ENCODE assay signal across 1 cellular context in the genomic region with DNA sequence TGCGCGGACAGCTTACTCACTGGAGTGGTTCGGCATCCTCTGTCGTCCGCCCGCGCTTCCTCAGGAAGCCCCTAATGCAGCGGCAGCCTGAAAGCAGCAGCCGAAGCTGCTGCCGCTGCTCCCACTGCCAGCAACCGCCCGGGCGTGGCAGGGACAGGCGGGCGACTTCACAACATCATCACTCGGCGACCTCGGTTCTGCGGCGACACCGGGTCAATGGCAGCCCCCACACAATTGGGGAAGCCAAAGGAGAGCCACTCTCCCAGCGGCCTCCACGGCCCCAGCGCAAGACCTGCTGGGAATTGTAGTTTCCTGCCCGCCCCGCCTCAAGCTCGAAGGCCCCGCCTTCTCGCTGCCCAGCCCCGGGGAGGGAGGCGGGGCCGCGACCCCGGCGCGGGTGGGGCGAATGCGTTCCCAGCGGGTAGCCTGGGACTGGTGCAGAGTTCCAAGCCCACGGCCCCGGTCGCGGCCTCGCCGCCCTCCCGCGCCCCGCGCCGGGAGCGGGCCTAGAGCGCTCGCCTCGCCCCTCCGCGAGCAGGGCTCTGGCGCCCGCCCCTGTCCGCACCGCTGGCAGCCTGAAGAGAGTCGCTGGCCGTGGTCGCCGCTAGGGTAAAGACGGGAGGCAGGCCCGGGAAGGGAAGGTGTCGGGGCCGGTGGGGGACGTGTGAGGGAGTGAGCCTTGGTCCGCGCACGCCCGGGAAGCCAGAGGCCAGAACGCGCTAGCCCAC.
TF ChIP-seq lines count a peak whose summit lies in the region.

A gene with protein sequence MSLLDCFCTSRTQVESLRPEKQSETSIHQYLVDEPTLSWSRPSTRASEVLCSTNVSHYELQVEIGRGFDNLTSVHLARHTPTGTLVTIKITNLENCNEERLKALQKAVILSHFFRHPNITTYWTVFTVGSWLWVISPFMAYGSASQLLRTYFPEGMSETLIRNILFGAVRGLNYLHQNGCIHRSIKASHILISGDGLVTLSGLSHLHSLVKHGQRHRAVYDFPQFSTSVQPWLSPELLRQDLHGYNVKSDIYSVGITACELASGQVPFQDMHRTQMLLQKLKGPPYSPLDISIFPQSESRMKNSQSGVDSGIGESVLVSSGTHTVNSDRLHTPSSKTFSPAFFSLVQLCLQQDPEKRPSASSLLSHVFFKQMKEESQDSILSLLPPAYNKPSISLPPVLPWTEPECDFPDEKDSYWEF (plus strand): TSS at position 411 of the 728 bp plus-strand sequence. CDS start 3,101 bp downstream, outside the sequence.
A gene with protein sequence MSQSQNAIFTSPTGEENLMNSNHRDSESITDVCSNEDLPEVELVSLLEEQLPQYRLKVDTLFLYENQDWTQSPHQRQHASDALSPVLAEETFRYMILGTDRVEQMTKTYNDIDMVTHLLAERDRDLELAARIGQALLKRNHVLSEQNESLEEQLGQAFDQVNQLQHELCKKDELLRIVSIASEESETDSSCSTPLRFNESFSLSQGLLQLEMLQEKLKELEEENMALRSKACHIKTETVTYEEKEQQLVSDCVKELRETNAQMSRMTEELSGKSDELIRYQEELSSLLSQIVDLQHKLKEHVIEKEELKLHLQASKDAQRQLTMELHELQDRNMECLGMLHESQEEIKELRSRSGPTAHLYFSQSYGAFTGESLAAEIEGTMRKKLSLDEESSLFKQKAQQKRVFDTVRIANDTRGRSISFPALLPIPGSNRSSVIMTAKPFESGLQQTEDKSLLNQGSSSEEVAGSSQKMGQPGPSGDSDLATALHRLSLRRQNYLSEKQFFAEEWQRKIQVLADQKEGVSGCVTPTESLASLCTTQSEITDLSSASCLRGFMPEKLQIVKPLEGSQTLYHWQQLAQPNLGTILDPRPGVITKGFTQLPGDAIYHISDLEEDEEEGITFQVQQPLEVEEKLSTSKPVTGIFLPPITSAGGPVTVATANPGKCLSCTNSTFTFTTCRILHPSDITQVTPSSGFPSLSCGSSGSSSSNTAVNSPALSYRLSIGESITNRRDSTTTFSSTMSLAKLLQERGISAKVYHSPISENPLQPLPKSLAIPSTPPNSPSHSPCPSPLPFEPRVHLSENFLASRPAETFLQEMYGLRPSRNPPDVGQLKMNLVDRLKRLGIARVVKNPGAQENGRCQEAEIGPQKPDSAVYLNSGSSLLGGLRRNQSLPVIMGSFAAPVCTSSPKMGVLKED (minus strand): TSS at position 129 of the 728 bp plus-strand sequence. CDS start 30,951 bp downstream, outside the sequence.

TF ChIP-seq in HepG2, 621 proteins besides CTCF, POLR2A, EP300 and RAD21 (continued from another document and continues in another):
- TF ChIP-seq, protein P1, sequence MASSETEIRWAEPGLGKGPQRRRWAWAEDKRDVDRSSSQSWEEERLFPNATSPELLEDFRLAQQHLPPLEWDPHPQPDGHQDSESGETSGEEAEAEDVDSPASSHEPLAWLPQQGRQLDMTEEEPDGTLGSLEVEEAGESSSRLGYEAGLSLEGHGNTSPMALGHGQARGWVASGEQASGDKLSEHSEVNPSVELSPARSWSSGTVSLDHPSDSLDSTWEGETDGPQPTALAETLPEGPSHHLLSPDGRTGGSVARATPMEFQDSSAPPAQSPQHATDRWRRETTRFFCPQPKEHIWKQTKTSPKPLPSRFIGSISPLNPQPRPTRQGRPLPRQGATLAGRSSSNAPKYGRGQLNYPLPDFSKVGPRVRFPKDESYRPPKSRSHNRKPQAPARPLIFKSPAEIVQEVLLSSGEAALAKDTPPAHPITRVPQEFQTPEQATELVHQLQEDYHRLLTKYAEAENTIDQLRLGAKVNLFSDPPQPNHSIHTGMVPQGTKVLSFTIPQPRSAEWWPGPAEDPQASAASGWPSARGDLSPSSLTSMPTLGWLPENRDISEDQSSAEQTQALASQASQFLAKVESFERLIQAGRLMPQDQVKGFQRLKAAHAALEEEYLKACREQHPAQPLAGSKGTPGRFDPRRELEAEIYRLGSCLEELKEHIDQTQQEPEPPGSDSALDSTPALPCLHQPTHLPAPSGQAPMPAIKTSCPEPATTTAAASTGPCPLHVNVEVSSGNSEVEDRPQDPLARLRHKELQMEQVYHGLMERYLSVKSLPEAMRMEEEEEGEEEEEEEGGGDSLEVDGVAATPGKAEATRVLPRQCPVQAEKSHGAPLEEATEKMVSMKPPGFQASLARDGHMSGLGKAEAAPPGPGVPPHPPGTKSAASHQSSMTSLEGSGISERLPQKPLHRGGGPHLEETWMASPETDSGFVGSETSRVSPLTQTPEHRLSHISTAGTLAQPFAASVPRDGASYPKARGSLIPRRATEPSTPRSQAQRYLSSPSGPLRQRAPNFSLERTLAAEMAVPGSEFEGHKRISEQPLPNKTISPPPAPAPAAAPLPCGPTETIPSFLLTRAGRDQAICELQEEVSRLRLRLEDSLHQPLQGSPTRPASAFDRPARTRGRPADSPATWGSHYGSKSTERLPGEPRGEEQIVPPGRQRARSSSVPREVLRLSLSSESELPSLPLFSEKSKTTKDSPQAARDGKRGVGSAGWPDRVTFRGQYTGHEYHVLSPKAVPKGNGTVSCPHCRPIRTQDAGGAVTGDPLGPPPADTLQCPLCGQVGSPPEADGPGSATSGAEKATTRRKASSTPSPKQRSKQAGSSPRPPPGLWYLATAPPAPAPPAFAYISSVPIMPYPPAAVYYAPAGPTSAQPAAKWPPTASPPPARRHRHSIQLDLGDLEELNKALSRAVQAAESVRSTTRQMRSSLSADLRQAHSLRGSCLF (CRISPR knock-in tag; IDR thresholded peaks at IDR 0.05; ENCODE audit: borderline replicate concordance), result no peak
- no peak for TF ChIP-seq ZNF382 (CRISPR knock-in tag; IDR thresholded peaks at IDR 0.05; ENCODE audit: borderline replicate concordance)
- peak; percentile 89 for TF ChIP-seq SALL2 (CRISPR knock-in tag; IDR thresholded peaks at IDR 0.05)
- TF ChIP-seq ZNF350 (CRISPR knock-in tag; IDR thresholded peaks at IDR 0.05; ENCODE audit: borderline replicate concordance, low read depth), result peak; percentile 98
- peak; percentile 76; the same call in 1 of the 2 replicates for TF ChIP-seq SETDB1 (CRISPR knock-in tag; IDR thresholded peaks at IDR 0.05; ENCODE audit: borderline replicate concordance)
- TF ChIP-seq ZNF615 (CRISPR knock-in tag; IDR thresholded peaks at IDR 0.05; ENCODE audit: borderline replicate concordance), result no peak
- peak; percentile 54; the same call in 1 of the 2 replicates for TF ChIP-seq ZNF792 (CRISPR knock-in tag; IDR thresholded peaks at IDR 0.05)
- no peak for TF ChIP-seq NCOA5 (CRISPR knock-in tag; IDR thresholded peaks at IDR 0.05)
- TF ChIP-seq, protein P2, sequence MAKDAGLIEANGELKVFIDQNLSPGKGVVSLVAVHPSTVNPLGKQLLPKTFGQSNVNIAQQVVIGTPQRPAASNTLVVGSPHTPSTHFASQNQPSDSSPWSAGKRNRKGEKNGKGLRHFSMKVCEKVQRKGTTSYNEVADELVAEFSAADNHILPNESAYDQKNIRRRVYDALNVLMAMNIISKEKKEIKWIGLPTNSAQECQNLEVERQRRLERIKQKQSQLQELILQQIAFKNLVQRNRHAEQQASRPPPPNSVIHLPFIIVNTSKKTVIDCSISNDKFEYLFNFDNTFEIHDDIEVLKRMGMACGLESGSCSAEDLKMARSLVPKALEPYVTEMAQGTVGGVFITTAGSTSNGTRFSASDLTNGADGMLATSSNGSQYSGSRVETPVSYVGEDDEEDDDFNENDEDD (CRISPR knock-in tag; IDR thresholded peaks at IDR 0.05; ENCODE audit: borderline replicate concordance), result no peak
- peak; percentile 49; the same call in 1 of the 2 replicates for TF ChIP-seq CHCHD3 (CRISPR knock-in tag; IDR thresholded peaks at IDR 0.05)
- peak; percentile 100 for TF ChIP-seq KMT2B (CRISPR knock-in tag; IDR thresholded peaks at IDR 0.05)
- TF ChIP-seq ZNF678 (CRISPR knock-in tag; IDR thresholded peaks at IDR 0.05), result peak; percentile 80; the same call in 1 of the 2 replicates
- TF ChIP-seq SATB2 (CRISPR knock-in tag; IDR thresholded peaks at IDR 0.05), result no peak
- TF ChIP-seq ZNF225 (CRISPR knock-in tag; IDR thresholded peaks at IDR 0.05), result no peak
- peak; percentile 32 for TF ChIP-seq HNRNPH1 (optimal IDR thresholded peaks at IDR 0.05; ENCODE audit: low read depth, low read length)
- peak; percentile 50 for TF ChIP-seq HNF4A (CRISPR knock-in tag; IDR thresholded peaks at IDR 0.05)
- TF ChIP-seq MED8 (CRISPR knock-in tag; IDR thresholded peaks at IDR 0.05; ENCODE audit: insufficient replicate concordance), result peak; percentile 69
- no peak for TF ChIP-seq PHF5A (CRISPR knock-in tag; IDR thresholded peaks at IDR 0.05; ENCODE audit: low read depth, unreplicated experiment)
- no peak; the same call in 1 of the 2 replicates for TF ChIP-seq ZNF547 (CRISPR knock-in tag; IDR thresholded peaks at IDR 0.05)
- TF ChIP-seq PHB2 (IDR thresholded peaks at IDR 0.05; ENCODE audit: partially characterized antibody), result no peak
- TF ChIP-seq ZNF292 (CRISPR knock-in tag; IDR thresholded peaks at IDR 0.05; ENCODE audit: borderline replicate concordance, low read depth), result peak; percentile 93; the same call in 1 of the 2 replicates
- TF ChIP-seq ZNF660 (CRISPR knock-in tag; IDR thresholded peaks at IDR 0.05; ENCODE audit: borderline replicate concordance, low read depth), result no peak
- TF ChIP-seq MED13 (CRISPR knock-in tag; IDR thresholded peaks at IDR 0.05), result 0 out of 2 replicates have a peak, but pooled peaks have one; percentile 19
- TF ChIP-seq ZNF546 (CRISPR knock-in tag; conservative IDR thresholded peaks at IDR 0.05), result peak; percentile 91
- TF ChIP-seq ZNF572 (CRISPR knock-in tag; IDR thresholded peaks at IDR 0.05), result peak; percentile 99
- TF ChIP-seq, protein P3, sequence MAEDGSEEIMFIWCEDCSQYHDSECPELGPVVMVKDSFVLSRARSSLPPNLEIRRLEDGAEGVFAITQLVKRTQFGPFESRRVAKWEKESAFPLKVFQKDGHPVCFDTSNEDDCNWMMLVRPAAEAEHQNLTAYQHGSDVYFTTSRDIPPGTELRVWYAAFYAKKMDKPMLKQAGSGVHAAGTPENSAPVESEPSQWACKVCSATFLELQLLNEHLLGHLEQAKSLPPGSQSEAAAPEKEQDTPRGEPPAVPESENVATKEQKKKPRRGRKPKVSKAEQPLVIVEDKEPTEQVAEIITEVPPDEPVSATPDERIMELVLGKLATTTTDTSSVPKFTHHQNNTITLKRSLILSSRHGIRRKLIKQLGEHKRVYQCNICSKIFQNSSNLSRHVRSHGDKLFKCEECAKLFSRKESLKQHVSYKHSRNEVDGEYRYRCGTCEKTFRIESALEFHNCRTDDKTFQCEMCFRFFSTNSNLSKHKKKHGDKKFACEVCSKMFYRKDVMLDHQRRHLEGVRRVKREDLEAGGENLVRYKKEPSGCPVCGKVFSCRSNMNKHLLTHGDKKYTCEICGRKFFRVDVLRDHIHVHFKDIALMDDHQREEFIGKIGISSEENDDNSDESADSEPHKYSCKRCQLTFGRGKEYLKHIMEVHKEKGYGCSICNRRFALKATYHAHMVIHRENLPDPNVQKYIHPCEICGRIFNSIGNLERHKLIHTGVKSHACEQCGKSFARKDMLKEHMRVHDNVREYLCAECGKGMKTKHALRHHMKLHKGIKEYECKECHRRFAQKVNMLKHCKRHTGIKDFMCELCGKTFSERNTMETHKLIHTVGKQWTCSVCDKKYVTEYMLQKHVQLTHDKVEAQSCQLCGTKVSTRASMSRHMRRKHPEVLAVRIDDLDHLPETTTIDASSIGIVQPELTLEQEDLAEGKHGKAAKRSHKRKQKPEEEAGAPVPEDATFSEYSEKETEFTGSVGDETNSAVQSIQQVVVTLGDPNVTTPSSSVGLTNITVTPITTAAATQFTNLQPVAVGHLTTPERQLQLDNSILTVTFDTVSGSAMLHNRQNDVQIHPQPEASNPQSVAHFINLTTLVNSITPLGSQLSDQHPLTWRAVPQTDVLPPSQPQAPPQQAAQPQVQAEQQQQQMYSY (CRISPR knock-in tag; IDR thresholded peaks at IDR 0.05), result no peak; the same call in 1 of the 2 replicates
- TF ChIP-seq STAG1 (CRISPR knock-in tag; IDR thresholded peaks at IDR 0.05), result peak; percentile 27
- TF ChIP-seq BCL6 (CRISPR knock-in tag; IDR thresholded peaks at IDR 0.05), result peak; percentile 52; the same call in 1 of the 2 replicates
- TF ChIP-seq, protein P4, sequence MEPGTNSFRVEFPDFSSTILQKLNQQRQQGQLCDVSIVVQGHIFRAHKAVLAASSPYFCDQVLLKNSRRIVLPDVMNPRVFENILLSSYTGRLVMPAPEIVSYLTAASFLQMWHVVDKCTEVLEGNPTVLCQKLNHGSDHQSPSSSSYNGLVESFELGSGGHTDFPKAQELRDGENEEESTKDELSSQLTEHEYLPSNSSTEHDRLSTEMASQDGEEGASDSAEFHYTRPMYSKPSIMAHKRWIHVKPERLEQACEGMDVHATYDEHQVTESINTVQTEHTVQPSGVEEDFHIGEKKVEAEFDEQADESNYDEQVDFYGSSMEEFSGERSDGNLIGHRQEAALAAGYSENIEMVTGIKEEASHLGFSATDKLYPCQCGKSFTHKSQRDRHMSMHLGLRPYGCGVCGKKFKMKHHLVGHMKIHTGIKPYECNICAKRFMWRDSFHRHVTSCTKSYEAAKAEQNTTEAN (CRISPR knock-in tag; conservative IDR thresholded peaks at IDR 0.05), result no peak
- TF ChIP-seq, protein P5, sequence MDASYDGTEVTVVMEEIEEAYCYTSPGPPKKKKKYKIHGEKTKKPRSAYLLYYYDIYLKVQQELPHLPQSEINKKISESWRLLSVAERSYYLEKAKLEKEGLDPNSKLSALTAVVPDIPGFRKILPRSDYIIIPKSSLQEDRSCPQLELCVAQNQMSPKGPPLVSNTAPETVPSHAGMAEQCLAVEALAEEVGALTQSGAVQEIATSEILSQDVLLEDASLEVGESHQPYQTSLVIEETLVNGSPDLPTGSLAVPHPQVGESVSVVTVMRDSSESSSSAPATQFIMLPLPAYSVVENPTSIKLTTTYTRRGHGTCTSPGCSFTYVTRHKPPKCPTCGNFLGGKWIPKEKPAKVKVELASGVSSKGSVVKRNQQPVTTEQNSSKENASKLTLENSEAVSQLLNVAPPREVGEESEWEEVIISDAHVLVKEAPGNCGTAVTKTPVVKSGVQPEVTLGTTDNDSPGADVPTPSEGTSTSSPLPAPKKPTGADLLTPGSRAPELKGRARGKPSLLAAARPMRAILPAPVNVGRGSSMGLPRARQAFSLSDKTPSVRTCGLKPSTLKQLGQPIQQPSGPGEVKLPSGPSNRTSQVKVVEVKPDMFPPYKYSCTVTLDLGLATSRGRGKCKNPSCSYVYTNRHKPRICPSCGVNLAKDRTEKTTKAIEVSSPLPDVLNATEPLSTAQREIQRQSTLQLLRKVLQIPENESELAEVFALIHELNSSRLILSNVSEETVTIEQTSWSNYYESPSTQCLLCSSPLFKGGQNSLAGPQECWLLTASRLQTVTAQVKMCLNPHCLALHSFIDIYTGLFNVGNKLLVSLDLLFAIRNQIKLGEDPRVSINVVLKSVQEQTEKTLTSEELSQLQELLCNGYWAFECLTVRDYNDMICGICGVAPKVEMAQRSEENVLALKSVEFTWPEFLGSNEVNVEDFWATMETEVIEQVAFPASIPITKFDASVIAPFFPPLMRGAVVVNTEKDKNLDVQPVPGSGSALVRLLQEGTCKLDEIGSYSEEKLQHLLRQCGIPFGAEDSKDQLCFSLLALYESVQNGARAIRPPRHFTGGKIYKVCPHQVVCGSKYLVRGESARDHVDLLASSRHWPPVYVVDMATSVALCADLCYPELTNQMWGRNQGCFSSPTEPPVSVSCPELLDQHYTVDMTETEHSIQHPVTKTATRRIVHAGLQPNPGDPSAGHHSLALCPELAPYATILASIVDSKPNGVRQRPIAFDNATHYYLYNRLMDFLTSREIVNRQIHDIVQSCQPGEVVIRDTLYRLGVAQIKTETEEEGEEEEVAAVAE (CRISPR knock-in tag; IDR thresholded peaks at IDR 0.05; ENCODE audit: borderline replicate concordance), result peak; percentile 68; the same call in 1 of the 2 replicates
- TF ChIP-seq ZNF562 (CRISPR knock-in tag; IDR thresholded peaks at IDR 0.05; ENCODE audit: borderline replicate concordance), result no peak
- peak; percentile 45; the same call in 1 of the 2 replicates for TF ChIP-seq NR1H2 (CRISPR knock-in tag; IDR thresholded peaks at IDR 0.05; ENCODE audit: borderline replicate concordance, low read depth)
- TF ChIP-seq, protein P6, sequence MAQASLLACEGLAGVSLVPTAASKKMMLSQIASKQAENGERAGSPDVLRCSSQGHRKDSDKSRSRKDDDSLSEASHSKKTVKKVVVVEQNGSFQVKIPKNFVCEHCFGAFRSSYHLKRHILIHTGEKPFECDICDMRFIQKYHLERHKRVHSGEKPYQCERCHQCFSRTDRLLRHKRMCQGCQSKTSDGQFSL (CRISPR knock-in tag; IDR thresholded peaks at IDR 0.05), result 0 out of 2 replicates have a peak, but pooled peaks have one; percentile 46
